In genomic region chr1:161013591-161014513, GRCh38 we compare ENCODE assay signal across 1 cellular context.
A peak's percentile ranks its signal among the peaks of the same experiment; 100 is the strongest.
TF ChIP-seq lines count a peak whose summit lies in the region.

No MANE protein-coding gene starts in this region.

TF ChIP-seq in HepG2, 621 proteins besides CTCF, POLR2A, EP300 and RAD21 (continued from another document and continues in another):
- peak; percentile 47; the same call in 1 of the 2 replicates for TF ChIP-seq TRAFD1 (CRISPR knock-in tag; IDR thresholded peaks at IDR 0.05; ENCODE audit: borderline replicate concordance)
- peak; percentile 85 for TF ChIP-seq ZSCAN25 (CRISPR knock-in tag; IDR thresholded peaks at IDR 0.05)
- peak; percentile 30; the same call in 1 of the 2 replicates for TF ChIP-seq CHD2 (IDR thresholded peaks at IDR 0.05; ENCODE audit: low read depth, low read length)
- 0 out of 2 replicates have a peak, but pooled peaks have one; percentile 20 for TF ChIP-seq KDM5A (IDR thresholded peaks at IDR 0.05; ENCODE audit: borderline replicate concordance, low read length)
- TF ChIP-seq ARNT2 (CRISPR knock-in tag; IDR thresholded peaks at IDR 0.05; ENCODE audit: low read depth), result no peak; the same call in 1 of the 2 replicates
- no peak for TF ChIP-seq DBP (CRISPR knock-in tag; IDR thresholded peaks at IDR 0.05; ENCODE audit: not compliant biosample characterization)
- peak; percentile 90 for TF ChIP-seq ZNF331 (CRISPR knock-in tag; IDR thresholded peaks at IDR 0.05)
- TF ChIP-seq RARA (CRISPR knock-in tag; IDR thresholded peaks at IDR 0.05), result peak; percentile 90
- TF ChIP-seq AFF4 (CRISPR knock-in tag; IDR thresholded peaks at IDR 0.05), result no peak
- TF ChIP-seq ELF1 (CRISPR knock-in tag; IDR thresholded peaks at IDR 0.05), result peak; percentile 93
- TF ChIP-seq NFYB (CRISPR knock-in tag; IDR thresholded peaks at IDR 0.05), result peak; percentile 20; the same call in 1 of the 2 replicates
- no peak for TF ChIP-seq DZIP1 (CRISPR knock-in tag; IDR thresholded peaks at IDR 0.05)
- peak; percentile 92; the same call in 1 of the 2 replicates for TF ChIP-seq ZNF414 (CRISPR knock-in tag; IDR thresholded peaks at IDR 0.05)
- TF ChIP-seq CCDC6 (CRISPR knock-in tag; IDR thresholded peaks at IDR 0.05), result peak; percentile 93
- TF ChIP-seq ZBTB7A (CRISPR knock-in tag; IDR thresholded peaks at IDR 0.05), result peak; percentile 78; the same call in 1 of the 2 replicates
- no peak; the same call in 1 of the 2 replicates for TF ChIP-seq SMC3 (IDR thresholded peaks at IDR 0.05; ENCODE audit: low read length)
- no peak for TF ChIP-seq ZNF577 (CRISPR knock-in tag; IDR thresholded peaks at IDR 0.05; ENCODE audit: borderline replicate concordance, low read depth)
- no peak; the same call in none of the 2 replicates for TF ChIP-seq ZNF747 (CRISPR knock-in tag; IDR thresholded peaks at IDR 0.05; ENCODE audit: borderline replicate concordance)
- TF ChIP-seq SMAD3 (CRISPR knock-in tag; IDR thresholded peaks at IDR 0.05), result peak; percentile 97
- peak; percentile 98 for TF ChIP-seq MTA1 (CRISPR knock-in tag; IDR thresholded peaks at IDR 0.05; ENCODE audit: borderline replicate concordance)
- TF ChIP-seq NRL (CRISPR knock-in tag; IDR thresholded peaks at IDR 0.05; ENCODE audit: borderline replicate concordance), result peak; percentile 91
- TF ChIP-seq ARHGAP35 (CRISPR knock-in tag; IDR thresholded peaks at IDR 0.05; ENCODE audit: borderline replicate concordance), result peak; percentile 81; the same call in 1 of the 2 replicates
- no peak for TF ChIP-seq PTBP1 (IDR thresholded peaks at IDR 0.05; ENCODE audit: low read depth, low read length, poor library complexity, severe bottlenecking)
- TF ChIP-seq ZNF7 (CRISPR knock-in tag; IDR thresholded peaks at IDR 0.05), result peak; percentile 33; the same call in 1 of the 2 replicates
- TF ChIP-seq REXO4 (CRISPR knock-in tag; IDR thresholded peaks at IDR 0.05; ENCODE audit: borderline replicate concordance), result no peak
- no peak for TF ChIP-seq BCLAF1 (IDR thresholded peaks at IDR 0.05)
- TF ChIP-seq THAP8 (CRISPR knock-in tag; IDR thresholded peaks at IDR 0.05; ENCODE audit: borderline replicate concordance), result no peak
- no peak for TF ChIP-seq SOX6 (IDR thresholded peaks at IDR 0.05)
- peak; percentile 98 for TF ChIP-seq SOX6 (CRISPR knock-in tag; IDR thresholded peaks at IDR 0.05)
- TF ChIP-seq NCOA2 (CRISPR knock-in tag; IDR thresholded peaks at IDR 0.05), result peak; percentile 92
- no peak for TF ChIP-seq KIAA2018 (CRISPR knock-in tag; IDR thresholded peaks at IDR 0.05; ENCODE audit: borderline replicate concordance)
- no peak for TF ChIP-seq SNRNP70 (IDR thresholded peaks at IDR 0.05; ENCODE audit: low read depth, low read length)
- peak; percentile 90 for TF ChIP-seq MEF2D (CRISPR knock-in tag; IDR thresholded peaks at IDR 0.05)
- TF ChIP-seq ZNF24 (IDR thresholded peaks at IDR 0.05), result no peak
- TF ChIP-seq ZNF776 (CRISPR knock-in tag; IDR thresholded peaks at IDR 0.05), result no peak
- TF ChIP-seq SP2 (CRISPR knock-in tag; IDR thresholded peaks at IDR 0.05), result no peak
- 0 out of 2 replicates have a peak, but pooled peaks have one; percentile 15 for TF ChIP-seq SRY (CRISPR knock-in tag; IDR thresholded peaks at IDR 0.05)
